1 cellular context compared by ENCODE assay signal in genomic region chr9:128923493-128923883, GRCh38.
TF ChIP-seq lines count a peak whose summit lies in the region.

No MANE protein-coding gene starts in this region.

TF ChIP-seq in IMR-90, 13 proteins besides CTCF, POLR2A, EP300 and RAD21:
- TF ChIP-seq, protein P1, sequence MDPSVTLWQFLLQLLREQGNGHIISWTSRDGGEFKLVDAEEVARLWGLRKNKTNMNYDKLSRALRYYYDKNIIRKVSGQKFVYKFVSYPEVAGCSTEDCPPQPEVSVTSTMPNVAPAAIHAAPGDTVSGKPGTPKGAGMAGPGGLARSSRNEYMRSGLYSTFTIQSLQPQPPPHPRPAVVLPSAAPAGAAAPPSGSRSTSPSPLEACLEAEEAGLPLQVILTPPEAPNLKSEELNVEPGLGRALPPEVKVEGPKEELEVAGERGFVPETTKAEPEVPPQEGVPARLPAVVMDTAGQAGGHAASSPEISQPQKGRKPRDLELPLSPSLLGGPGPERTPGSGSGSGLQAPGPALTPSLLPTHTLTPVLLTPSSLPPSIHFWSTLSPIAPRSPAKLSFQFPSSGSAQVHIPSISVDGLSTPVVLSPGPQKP (IDR thresholded peaks at IDR 0.05; ENCODE audit: borderline replicate concordance, low read depth, low read length), result no peak
- TF ChIP-seq NFE2L2 (IDR thresholded peaks at IDR 0.05; ENCODE audit: low read depth, low read length) (no peak), RFX5 (IDR thresholded peaks at IDR 0.05; ENCODE audit: low read depth, low read length) (no peak), MXI1 (IDR thresholded peaks at IDR 0.05; ENCODE audit: borderline replicate concordance, low read depth, low read length) (no peak), CEBPB (IDR thresholded peaks at IDR 0.05; ENCODE audit: low read depth, low read length) (peak; percentile 96)
